19 cellular contexts compared by ENCODE assay signal in genomic region chr3:180630360-180630759, GRCh38. TPM values are rescaled to one million over a fixed set of nuclear protein-coding genes. Genes with fewer than 3 reads are reported as not detected.
A peak's percentile ranks its signal among the peaks of the same experiment; 100 is the strongest.
DNase-seq lines count a peak whose midpoint lies in the region; ATAC-seq lines count a peak whose summit lies in the region.
"Had no signal": no experiment of that assay in that cellular context is flagged by ENCODE, and none has a peak within 500 bp of the region (broad histone marks: within the 10 kb centered on the region; RNA-seq: fewer than 3 reads in every experiment).

No MANE protein-coding gene starts in this region.

- ATAC-seq in HG02610 (IDR thresholded peaks at IDR 0.05; ENCODE audit: unreplicated experiment) (peak; percentile 37), GM18867 (IDR thresholded peaks at IDR 0.05; ENCODE audit: unreplicated experiment) (no peak)
- ATAC-seq: Right ventricle myocardium inferior had no signal

- peaks cover 23% of the 10 kb centered on the region for H3K4me1 Mint-ChIP-seq in activated T-cell treated with anti-CD3 and anti-CD28 coated beads, Interleukin-2, amount 50 U/mL, for 24 hours (ENCODE audit: low read depth)

- no peak for DNase-seq in activated T-cell treated with anti-CD3 and anti-CD28 coated beads, Interleukin-2, amount 50 U/mL, for 24 hours
- no peak for DNase-seq in activated T-cell treated with anti-CD3 and anti-CD28 coated beads, Interleukin-2, amount 50 U/mL, for 1 hour
- DNase-seq in dermis blood vessel endothelial cell (peak; percentile 78), pulmonary artery endothelial cell (ENCODE audit: low read depth, low spot score) (peak; percentile 17), foreskin melanocyte (no peak)
- DNase-seq in stimulated activated CD8-positive, alpha-beta memory T cell treated with anti-CD3 and anti-CD28 coated beads, Interleukin-4, amount 100 ng/mL, for 48 hours: no peak
- DNase-seq: CD8-positive, alpha-beta memory T cell; DMS79; HFFc6; NCI-H1048; NCI-H510A treated with DMSO at 0.1 percent for 48 hours; NCI-H82; PC-9 had no signal

- H3K27ac Mint-ChIP-seq in activated T-cell treated with anti-CD3 and anti-CD28 coated beads, Interleukin-2, amount 50 U/mL, for 24 hours: peak overlapping the region; percentile 6
- H3K27ac Mint-ChIP-seq: HFFc6 had no signal

- H3K27me3 Mint-ChIP-seq in activated T-cell treated with anti-CD3 and anti-CD28 coated beads, Interleukin-2, amount 50 U/mL, for 24 hours: peaks cover 26% of the 10 kb centered on the region

- H3K4me3 Mint-ChIP-seq in activated T-cell treated with anti-CD3 and anti-CD28 coated beads, Interleukin-2, amount 50 U/mL, for 24 hours: no peak overlapping the region
- H3K4me3 Mint-ChIP-seq: CD8-positive, alpha-beta memory T cell; HFFc6 had no signal

- H3K9me3 Mint-ChIP-seq in activated T-cell treated with anti-CD3 and anti-CD28 coated beads, Interleukin-2, amount 50 U/mL, for 24 hours: no peaks in the 10 kb centered on the region
- H3K9me3 Mint-ChIP-seq: HFFc6 had no signal

- H3K36me3 Mint-ChIP-seq in activated T-cell treated with anti-CD3 and anti-CD28 coated beads, Interleukin-2, amount 50 U/mL, for 24 hours (ENCODE audit: low read depth): peaks cover 21% of the 10 kb centered on the region

RNA-seq across cellular contexts. Expression of gene TTC14, which starts 28.4 kb away (rescaled TPM):
- total RNA-seq in dermis blood vessel endothelial cell: 40.0 and 66.4 TPM in 2 replicates
- total RNA-seq in pulmonary artery endothelial cell: 38.3 and 48.4 TPM in 2 replicates

RNA-seq across cellular contexts. Expression of gene CCDC39, which starts 48.9 kb away (rescaled TPM):
- total RNA-seq in dermis blood vessel endothelial cell (under 0.01 and 0.34 TPM in 2 replicates), pulmonary artery endothelial cell (not detected in 2 replicates)
- total RNA-seq: A172; CD8-positive, alpha-beta memory T cell; G401; HFFc6; MCF 10A; Right ventricle myocardium inferior had no signal

Comparison
In these comparisons a context has a peak if more than half of its experiments do, and no peak if none do; other contexts are left out.
1. DNase-seq: peak in dermis blood vessel endothelial cell (single experiment) and pulmonary artery endothelial cell (single experiment); none in activated T-cell treated with anti-CD3 and anti-CD28 coated beads, Interleukin-2, amount 50 U/mL, for 24 hours (single experiment), activated T-cell treated with anti-CD3 and anti-CD28 coated beads, Interleukin-2, amount 50 U/mL, for 1 hour (single experiment), foreskin melanocyte (single experiment) and stimulated activated CD8-positive, alpha-beta memory T cell treated with anti-CD3 and anti-CD28 coated beads, Interleukin-4, amount 100 ng/mL, for 48 hours (single experiment).